33 cellular contexts compared by ENCODE assay signal in genomic region chr2:46708492-46708891, GRCh38.
"Had no signal": no experiment of that assay in that cellular context is flagged by ENCODE, and none has a peak within 500 bp of the region (broad histone marks: within the 10 kb centered on the region; RNA-seq: fewer than 3 reads in every experiment).

No MANE protein-coding gene starts in this region.

- H3K27ac Mint-ChIP-seq: activated CD4-positive, alpha-beta memory T cell treated with anti-CD3 and anti-CD28 coated beads for 36 hours; activated CD4-positive, alpha-beta T cell treated with anti-CD3 and anti-CD28 coated beads, Interleukin-2, amount 10 ng/mL, durations not matched to agents 24 days and 14 days; activated naive CD4-positive, alpha-beta T cell treated with anti-CD3 and anti-CD28 coated beads for 36 hours; activated naive CD8-positive, alpha-beta T cell treated with anti-CD3 and anti-CD28 coated beads for 36 hours; activated T-helper 1 cell treated with anti-CD3 and anti-CD28 coated beads, Interleukin-12 subunit alpha, Interleukin-12 subunit beta, Interleukin-2, Interleukin-4 antibody, amounts not matched to agents 30 ng/mL and 10 ng/mL and 1 ng/mL, durations not matched to agents 14 hours and 24 hours and 36 hours; stimulated activated memory B cell treated with anti-CD40 and anti-IgM and Interleukin-4, amounts not matched to agents 10 μg/mL and 1 μg/mL and 100 μg/mL, for 72 hours; stimulated activated naive CD8-positive, alpha-beta T cell treated with anti-CD3 and anti-CD28 coated beads, Interleukin-15, amount 100 ng/mL, for 72 hours had no signal

- H3K27ac ChIP-seq: brain microvascular endothelial cell, pancreas, prostate gland, suprapubic skin, tibial nerve had no signal

- H3K36me3 ChIP-seq: ascending aorta, brain microvascular endothelial cell, pancreas, prostate gland, sigmoid colon, suprapubic skin, tibial nerve had no signal

- H3K27me3 Mint-ChIP-seq: activated CD4-positive, alpha-beta memory T cell treated with anti-CD3 and anti-CD28 coated beads for 36 hours; activated CD4-positive, alpha-beta T cell treated with anti-CD3 and anti-CD28 coated beads, Interleukin-2, amount 10 ng/mL, durations not matched to agents 24 days and 14 days; activated naive CD8-positive, alpha-beta T cell treated with anti-CD3 and anti-CD28 coated beads for 36 hours; memory B cell; stimulated activated memory B cell treated with anti-CD40 and anti-IgM and Interleukin-4, amounts not matched to agents 10 μg/mL and 1 μg/mL and 100 μg/mL, for 72 hours; stimulated activated naive CD8-positive, alpha-beta T cell treated with anti-CD3 and anti-CD28 coated beads, Interleukin-15, amount 100 ng/mL, for 72 hours had no signal

- H3K4me3 ChIP-seq: ascending aorta, pancreas, prostate gland, sigmoid colon, smooth muscle cell, suprapubic skin, tibial nerve had no signal

- ATAC-seq: esophagus mucosa; left colon; naive thymus-derived CD4-positive, alpha-beta T cell; stimulated activated memory B cell treated with anti-CD40 and anti-IgM and Interleukin-4, amounts not matched to agents 10 μg/mL and 1 μg/mL and 100 μg/mL, for 72 hours; stimulated activated naive CD8-positive, alpha-beta T cell treated with anti-CD3 and anti-CD28 coated beads, Interleukin-15, amount 100 ng/mL, for 72 hours had no signal

- H3K9me3 ChIP-seq: pancreas, prostate gland had no signal

- DNase-seq: activated CD4-positive, alpha-beta memory T cell treated with anti-CD3 and anti-CD28 coated beads for 36 hours; activated CD4-positive, alpha-beta T cell treated with anti-CD3 and anti-CD28 coated beads, Interleukin-2, amount 10 ng/mL, durations not matched to agents 24 days and 14 days; activated CD4-positive, CD25-positive, alpha-beta regulatory T cell treated with anti-CD3 and anti-CD28 coated beads, Interleukin-2, amount 50 U/mL, for 72 hours; activated CD8-positive, alpha-beta memory T cell treated with anti-CD3 and anti-CD28 coated beads, Interleukin-2, amount 50 U/mL, for 4 hours; activated effector memory CD4-positive, alpha-beta T cell treated with anti-CD3 and anti-CD28 coated beads, Interleukin-2, amount 50 U/mL, for 16 hours; activated naive CD4-positive, alpha-beta T cell treated with anti-CD3 and anti-CD28 coated beads for 36 hours; activated naive CD8-positive, alpha-beta T cell treated with anti-CD3 and anti-CD28 coated beads for 36 hours; activated T-cell treated with anti-CD3 and anti-CD28 coated beads, Interleukin-2, amount 50 U/mL, for 1 hour; brain microvascular endothelial cell; cortex of kidney; foreskin fibroblast; head of caudate nucleus; hippocampal formation; left colon; midbrain; naive thymus-derived CD4-positive, alpha-beta T cell; pancreas; retina; sigmoid colon; stimulated activated CD4-positive, alpha-beta T cell treated with anti-CD3 and anti-CD28 coated beads, Interleukin-1b, Interleukin-23, amount 100 ng/mL, for 48 hours; stimulated activated CD4-positive, alpha-beta T cell treated with anti-CD3 and anti-CD28 coated beads, Interleukin-4, amount 100 ng/mL, for 4 hours; stimulated activated CD8-positive, alpha-beta memory T cell treated with anti-CD3 and anti-CD28 coated beads, Interleukin-4, amount 100 ng/mL, for 48 hours; stimulated activated naive CD8-positive, alpha-beta T cell treated with anti-CD3 and anti-CD28 coated beads, Interleukin-15, amount 100 ng/mL, for 72 hours; T-helper 2 cell had no signal

- H3K4me2 ChIP-seq: smooth muscle cell had no signal

- H3K4me3 Mint-ChIP-seq: activated CD4-positive, alpha-beta memory T cell treated with anti-CD3 and anti-CD28 coated beads for 36 hours; activated CD4-positive, alpha-beta T cell treated with anti-CD3 and anti-CD28 coated beads, Interleukin-2, amount 10 ng/mL, durations not matched to agents 24 days and 14 days; activated naive CD4-positive, alpha-beta T cell treated with anti-CD3 and anti-CD28 coated beads for 36 hours; activated naive CD8-positive, alpha-beta T cell treated with anti-CD3 and anti-CD28 coated beads for 36 hours; activated T-helper 1 cell treated with anti-CD3 and anti-CD28 coated beads, Interleukin-12 subunit alpha, Interleukin-12 subunit beta, Interleukin-2, Interleukin-4 antibody, amounts not matched to agents 30 ng/mL and 10 ng/mL and 1 ng/mL, durations not matched to agents 14 hours and 24 hours and 36 hours; memory B cell; naive thymus-derived CD4-positive, alpha-beta T cell; stimulated activated memory B cell treated with anti-CD40 and anti-IgM and Interleukin-4, amounts not matched to agents 10 μg/mL and 1 μg/mL and 100 μg/mL, for 72 hours; stimulated activated naive CD8-positive, alpha-beta T cell treated with anti-CD3 and anti-CD28 coated beads, Interleukin-15, amount 100 ng/mL, for 72 hours had no signal

- H3K27me3 ChIP-seq: ascending aorta, brain microvascular endothelial cell, pancreas, sigmoid colon, suprapubic skin, tibial nerve had no signal
